8 cellular contexts compared by ENCODE assay signal in the genomic region with DNA sequence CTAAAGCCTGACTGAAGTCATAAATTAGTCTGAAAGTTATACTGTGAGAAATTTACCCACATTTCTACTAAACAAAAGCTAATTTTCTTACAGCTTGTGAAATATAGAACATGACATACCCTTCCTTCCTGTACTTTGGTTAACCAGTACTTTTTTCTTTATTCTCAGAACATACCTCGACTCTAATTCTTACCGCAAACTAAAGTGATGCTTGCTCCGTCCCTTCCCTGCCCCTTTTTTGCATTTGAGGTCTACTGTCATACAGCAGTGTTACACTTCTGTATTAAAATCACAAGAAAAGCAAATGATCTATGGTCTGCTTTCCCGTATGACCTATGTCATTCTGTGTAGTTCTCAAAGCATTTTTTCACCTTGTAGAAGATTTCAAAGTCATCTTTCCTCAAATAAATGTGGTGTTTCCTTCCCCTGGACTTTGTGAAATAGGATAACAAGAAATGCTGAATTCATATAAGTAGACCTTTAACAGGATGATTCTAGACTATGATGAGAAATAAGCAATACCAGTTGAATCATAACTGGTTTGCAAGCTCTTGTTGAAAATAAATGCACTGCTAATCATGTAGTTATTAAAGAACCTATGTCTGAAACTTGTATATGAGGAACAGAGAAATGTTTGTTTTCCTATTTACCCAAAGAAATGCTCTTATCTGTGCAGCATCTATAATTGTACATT. TPM values are rescaled to one million over a fixed set of nuclear protein-coding genes. Genes with fewer than 3 reads are reported as not detected.
DNase-seq lines count a peak whose midpoint lies in the region; ATAC-seq and TF ChIP-seq lines count a peak whose summit lies in the region.

No MANE protein-coding gene starts in this region.

- CTCF ChIA-PET in naive thymus-derived CD4-positive, alpha-beta T cell (lab: Charles Lee), result interaction anchor here (0.7 to 1.6 kb wide), 9 partner anchors 10 to 86 kb away, joined by 3 to 8 read pairs (median 3); a partner anchor contains a TSS

- peak overlapping the region; percentile 86 for H3K27ac ChIP-seq in naive thymus-derived CD4-positive, alpha-beta T cell (ENCODE audit: low read depth, low read length)
- H3K27ac ChIP-seq in endodermal cell (ENCODE audit: low read depth, low read length), result no peak overlapping the region

- H3K4me3 ChIP-seq in naive thymus-derived CD4-positive, alpha-beta T cell (ENCODE audit: low read length), result peak overlapping the region; percentile 22
- H3K4me3 ChIP-seq in endodermal cell (ENCODE audit: low read length), result no peak overlapping the region

- peak; percentile 49 for DNase-seq in T-helper 22 cell (ENCODE audit: low read depth)
- peak in 7 of 9 donors; percentile 71 to 94 (median 88) for DNase-seq in naive thymus-derived CD4-positive, alpha-beta T cell
- no peak for DNase-seq in NCI-H524 treated with DMSO at 0.1 percent for 48 hours (lab: John Stamatoyannopoulos, UW)
- DNase-seq in NCI-H1930 (lab: John Stamatoyannopoulos, UW), result no peak
- DNase-seq in kidney glomerular epithelial cell (lab: John Stamatoyannopoulos, UW), result no peak
- no peak for DNase-seq in endodermal cell

- no peak for TF ChIP-seq CTCF in endodermal cell (conservative IDR thresholded peaks at IDR 0.05)

- no peak overlapping the region for H3K9ac ChIP-seq in endodermal cell (ENCODE audit: extremely low read depth, low read length, poor library complexity, severe bottlenecking)

- ATAC-seq in GM18858 (IDR thresholded peaks at IDR 0.05; ENCODE audit: unreplicated experiment) (peak; percentile 84), HG02642 (IDR thresholded peaks at IDR 0.05; ENCODE audit: poor library complexity, unreplicated experiment) (peak; percentile 90)
- peak; percentile 86 for ATAC-seq in naive thymus-derived CD4-positive, alpha-beta T cell

- no peaks in the 10 kb centered on the region for H3K27me3 Mint-ChIP-seq in naive thymus-derived CD4-positive, alpha-beta T cell
- peaks cover 12% of the 10 kb centered on the region for H3K27me3 Mint-ChIP-seq in endodermal cell (ENCODE audit: insufficient read depth)

- intact Hi-C loops in naive thymus-derived CD4-positive, alpha-beta T cell (cut with micrococcal nuclease), result loop anchor here (1.0 to 5.0 kb wide), 9 partner anchors 9 to 214 kb away; a partner anchor contains a TSS

- H3K36me3 ChIP-seq in naive thymus-derived CD4-positive, alpha-beta T cell (ENCODE audit: control insufficient read depth in 2 of 3, insufficient read depth in 3 of 3, low read length in 3 of 3), result peaks cover 32 to 37% (median 33%) of the 10 kb centered on the region in 3 experiments
- no peaks in the 10 kb centered on the region for H3K36me3 ChIP-seq in endodermal cell (ENCODE audit: control insufficient read depth, insufficient read depth, low read length)

- POLR2A ChIA-PET in naive thymus-derived CD4-positive, alpha-beta T cell (lab: Charles Lee), result interaction anchor here (0.6 to 18.5 kb wide), 10 partner anchors 10 to 183 kb away, joined by 3 to 810 read pairs (median 4); a partner anchor contains a TSS

- H3K4me1 Mint-ChIP-seq in naive thymus-derived CD4-positive, alpha-beta T cell, result peaks cover 58 to 97% (median 93%) of the 10 kb centered on the region in 7 donors
- peaks cover 3% of the 10 kb centered on the region for H3K4me1 Mint-ChIP-seq in endodermal cell

- H3K27ac Mint-ChIP-seq in naive thymus-derived CD4-positive, alpha-beta T cell, result peak overlapping the region; percentile 92 to 98 (median 95)
- H3K27ac Mint-ChIP-seq in endodermal cell, result no peak overlapping the region

- peak overlapping the region; percentile 45 to 85 (median 68) for H3K4me3 Mint-ChIP-seq in naive thymus-derived CD4-positive, alpha-beta T cell
- no peak overlapping the region for H3K4me3 Mint-ChIP-seq in endodermal cell

- whole genome bisulfite sequencing in endodermal cell (ENCODE audit: insufficient coverage in 1 of 2, insufficient read length in 1 of 2), 2 experiments, result 95 to 100% methylated on average over 4 of the region's 4 CpGs

- peaks cover 19 to 80% (median 72%) of the 10 kb centered on the region in 5 donors for H3K36me3 Mint-ChIP-seq in naive thymus-derived CD4-positive, alpha-beta T cell
- H3K36me3 Mint-ChIP-seq in endodermal cell (ENCODE audit: low read depth), result no peaks in the 10 kb centered on the region

- H3K4me1 ChIP-seq in naive thymus-derived CD4-positive, alpha-beta T cell (ENCODE audit: control insufficient read depth in 2 of 2, insufficient read depth in 2 of 2, low read length in 2 of 2), result peaks cover 84 to 88% of the 10 kb centered on the region in 2 donors
- H3K4me1 ChIP-seq in endodermal cell (ENCODE audit: control insufficient read depth, insufficient read depth, low read length), result no peaks in the 10 kb centered on the region

- H3K9me3 ChIP-seq in naive thymus-derived CD4-positive, alpha-beta T cell (ENCODE audit: control insufficient read depth in 2 of 3, low read length in 3 of 3), result peaks cover 0 to 4% (median 0%) of the 10 kb centered on the region in 3 experiments
- no peaks in the 10 kb centered on the region for H3K9me3 ChIP-seq in endodermal cell (ENCODE audit: control insufficient read depth, low read length)

- peaks cover 0 to 13% (median 5%) of the 10 kb centered on the region in 11 donors for H3K9me3 Mint-ChIP-seq in naive thymus-derived CD4-positive, alpha-beta T cell
- no peaks in the 10 kb centered on the region for H3K9me3 Mint-ChIP-seq in endodermal cell

- H3K27me3 ChIP-seq in naive thymus-derived CD4-positive, alpha-beta T cell (ENCODE audit: control insufficient read depth in 2 of 2, insufficient read depth in 2 of 2, low read length in 2 of 2), result no peaks in the 10 kb centered on the region
- H3K27me3 ChIP-seq in endodermal cell (ENCODE audit: control insufficient read depth, insufficient read depth, low read length, poor library complexity, severe bottlenecking), result peaks cover 21% of the 10 kb centered on the region

RNA-seq across cellular contexts. Expression of a gene that starts 30.4 kb away (rescaled TPM):
- 100 to 1,000 TPM; 290 to 406 (median 363) TPM for total RNA-seq in naive thymus-derived CD4-positive, alpha-beta T cell
- polyA plus RNA-seq in naive thymus-derived CD4-positive, alpha-beta T cell, result 100 to 1,000 TPM; 170 to 270 TPM
- under 1 TPM in 1 of 2 donors, not detected in 1; 0.31 TPM for total RNA-seq in endodermal cell
- polyA plus RNA-seq in endodermal cell (2013, experiment 1 of 2), result not detected
- not detected for polyA plus RNA-seq in endodermal cell (2013, experiment 2 of 2)

Comparison
In these comparisons a context has a peak if more than half of its experiments do, and no peak if none do; other contexts are left out.
1. DNase-seq: peak in T-helper 22 cell (single experiment) and naive thymus-derived CD4-positive, alpha-beta T cell (7 of 9); none in NCI-H524 treated with DMSO at 0.1 percent for 48 hours (single experiment), NCI-H1930 (0 of 2), kidney glomerular epithelial cell (single experiment) and endodermal cell (single experiment).
2. RNA of a gene that starts 30.4 kb away (total RNA-seq): 290 to 406 TPM in naive thymus-derived CD4-positive, alpha-beta T cell; 0.31 TPM in endodermal cell; every median in the first group is over 100 times any median in the second.
3. Peak in every context shown above with its lines, with median percentiles within 50 percentile points of each other: ATAC-seq.